Comparison of ENCODE assay signal across 19 cellular contexts in genomic region chr19:6442087-6442688, GRCh38. TPM values are rescaled to one million over a fixed set of nuclear protein-coding genes. Genes with fewer than 3 reads are reported as not detected.
DNase-seq lines count a peak whose midpoint lies in the region; ATAC-seq, FAIRE-seq and TF ChIP-seq lines count a peak whose summit lies in the region.
"Had no signal": no experiment of that assay in that cellular context is flagged by ENCODE, and none has a peak within 500 bp of the region (broad histone marks: within the 10 kb centered on the region; RNA-seq: fewer than 3 reads in every experiment).

No MANE protein-coding gene starts in this region.

- no peak for ATAC-seq in K562
- ATAC-seq in esophagus mucosa = peak; percentile 13
- no peak for ATAC-seq in Right ventricle myocardium inferior
- ATAC-seq in CD8-positive, alpha-beta T cell = no peak
- ATAC-seq: HCT116 had no signal

- WGBS in K562 (ENCODE audit: insufficient coverage, low coverage, missing lambda C conversion rate) = 82% methylated on average over 8 of the region's 13 CpGs

- CTCF ChIA-PET in K562 (lab: Yijun Ruan, JAX; ENCODE audit: low intra/inter-chr PET ratio) = no interaction called here
- CTCF ChIA-PET in CD8-positive, alpha-beta T cell (lab: Charles Lee) = no interaction called here

- POLR2A ChIA-PET in K562 (lab: Yijun Ruan, JAX) = no interaction called here
- POLR2A ChIA-PET in CD8-positive, alpha-beta T cell (lab: Charles Lee) = no interaction called here

- no peak for FAIRE-seq in K562 (lab: Jason Lieb, UNC)
- FAIRE-seq: G401.6, GM12892 had no signal

- TF ChIP-seq CTCF in K562 (IDR thresholded peaks at IDR 0.05 in 2 of 3, conservative IDR thresholded peaks at IDR 0.05 in 1 of 3; ENCODE audit: insufficient read depth in 2 of 3, low read depth in 1 of 3, low read length in 3 of 3) (no peak), osteoblast (IDR thresholded peaks at IDR 0.05; ENCODE audit: extremely low read depth, low read depth, low read length) (no peak), uterus (IDR thresholded peaks at IDR 0.05) (no peak)
- no peak for TF ChIP-seq CTCF in CD8-positive, alpha-beta T cell (IDR thresholded peaks at IDR 0.05)

- no peak overlapping the region for H3K27ac Mint-ChIP-seq in CD8-positive, alpha-beta T cell
- H3K27ac Mint-ChIP-seq: H9 had no signal

- intact Hi-C loops in K562 (cut with micrococcal nuclease) = no loop called here
- intact Hi-C loops in Right ventricle myocardium inferior (cut with DNase I) = no loop called here
- intact Hi-C loops in CD8-positive, alpha-beta T cell (cut with DNase I, micrococcal nuclease) = no loop called here
- intact Hi-C loops in uterus (cut with DNase I; ENCODE audit: low total_unique reads) = no loop called here

- no peak overlapping the region for H3K4me3 Mint-ChIP-seq in CD8-positive, alpha-beta T cell
- H3K4me3 Mint-ChIP-seq: CD4-positive, alpha-beta memory T cell; H9 had no signal

- BruUV-seq in K562 (replicated peaks; lab: Mats Ljungman, UMichigan) = no TSS peak

- H3K9ac ChIP-seq in K562 (ENCODE audit: insufficient read depth in 1 of 2, low read depth in 2 of 2, low read length in 2 of 2) = no peak overlapping the region

- H3K36me3 ChIP-seq in K562 (ENCODE audit: control insufficient read depth, insufficient read depth, low read length) (peaks cover 5% of the 10 kb centered on the region; the same call in 1 of the 3 replicates), osteoblast (ENCODE audit: insufficient read depth, low read length) (no peaks in the 10 kb centered on the region), uterus (no peaks in the 10 kb centered on the region)
- H3K36me3 ChIP-seq in CD8-positive, alpha-beta T cell (ENCODE audit: insufficient read depth, low read length) = no peaks in the 10 kb centered on the region

- H3K27ac ChIP-seq in K562 (ENCODE audit: extremely low read depth, low read depth, low read length) (no peak overlapping the region), osteoblast (ENCODE audit: low read depth, low read length) (no peak overlapping the region), uterus (no peak overlapping the region)
- no peak overlapping the region for H3K27ac ChIP-seq in CD8-positive, alpha-beta T cell (ENCODE audit: low read depth, low read length)

- in situ Hi-C loops in K562 (cut with MboI) = no loop called here

- peaks cover 17% of the 10 kb centered on the region for H3K36me3 Mint-ChIP-seq in CD8-positive, alpha-beta T cell

- peaks cover 2% of the 10 kb centered on the region for H3K9me3 Mint-ChIP-seq in CD8-positive, alpha-beta T cell
- H3K9me3 Mint-ChIP-seq: CD4-positive, alpha-beta memory T cell; H9 had no signal

- TF ChIP-seq EP300 in K562 (IDR thresholded peaks at IDR 0.05; ENCODE audit: low read length) = no peak

- no peaks in the 10 kb centered on the region; a peak in 1 of 5 replicates for H3K4me1 ChIP-seq in K562 (replicated peaks in 1 of 2; ENCODE audit: control insufficient read depth in 2 of 2, insufficient read depth in 2 of 2, low read length in 2 of 2)
- no peaks in the 10 kb centered on the region for H3K4me1 ChIP-seq in osteoblast (ENCODE audit: insufficient read depth, low read length)
- H3K4me1 ChIP-seq in CD8-positive, alpha-beta T cell (ENCODE audit: insufficient read depth, low read length) = no peaks in the 10 kb centered on the region
- H3K4me1 ChIP-seq in uterus = no peaks in the 10 kb centered on the region
- H3K4me1 ChIP-seq: Caco-2 had no signal

- H3K27me3 ChIP-seq in K562 (ENCODE audit: control insufficient read depth in 2 of 2, insufficient read depth in 2 of 2, low read length in 2 of 2) (no peaks in the 10 kb centered on the region), osteoblast (ENCODE audit: insufficient read depth, low read length) (no peaks in the 10 kb centered on the region), uterus (no peaks in the 10 kb centered on the region)
- no peaks in the 10 kb centered on the region for H3K27me3 ChIP-seq in CD8-positive, alpha-beta T cell (ENCODE audit: insufficient read depth, low read length)

- no peak for TF ChIP-seq RAD21 in K562 (CRISPR knock-in tag; conservative IDR thresholded peaks at IDR 0.05 in 1 of 2, IDR thresholded peaks at IDR 0.05 in 1 of 2)

- H3K4me3 ChIP-seq in K562 = no peak overlapping the region
- H3K4me3 ChIP-seq in osteoblast (ENCODE audit: insufficient read depth, low read length) = no peak overlapping the region
- no peak overlapping the region for H3K4me3 ChIP-seq in CD8-positive, alpha-beta T cell (ENCODE audit: low read depth, low read length)
- no peak overlapping the region for H3K4me3 ChIP-seq in uterus

- no peaks in the 10 kb centered on the region for H4K20me1 ChIP-seq in K562 (replicated peaks; ENCODE audit: control insufficient read depth, insufficient read depth, low read length)
- no peaks in the 10 kb centered on the region for H4K20me1 ChIP-seq in osteoblast (ENCODE audit: insufficient read depth, low read length)

- TF ChIP-seq POLR2A in K562 (conservative IDR thresholded peaks at IDR 0.05) = no peak
- no peak for TF ChIP-seq POLR2A in uterus (IDR thresholded peaks at IDR 0.05)

- DNase-seq in K562 (ENCODE audit: extremely low read depth in 1 of 4, low spot score in 3 of 4) = no peak
- DNase-seq in osteoblast (ENCODE audit: insufficient read length, low spot score, missing footprints) = peak; percentile 71
- no peak for DNase-seq in Right ventricle myocardium inferior (ENCODE audit: missing footprints)
- no peak for DNase-seq in CD8-positive, alpha-beta T cell
- DNase-seq in uterus = no peak
- DNase-seq: C1 segment of cervical spinal cord, Caco-2, DMS153, DND-41, GOT3, H9 had no signal

- H3K4me2 ChIP-seq in K562 (ENCODE audit: insufficient read depth, low read length) (no peak overlapping the region), osteoblast (ENCODE audit: insufficient read depth, low read length) (no peak overlapping the region)

- H3K79me2 ChIP-seq in K562 (ENCODE audit: control insufficient read depth, insufficient read depth, low read length) (no peaks in the 10 kb centered on the region), osteoblast (ENCODE audit: insufficient read depth, low read length) (no peaks in the 10 kb centered on the region)

- no peaks in the 10 kb centered on the region for H3K9me1 ChIP-seq in K562 (ENCODE audit: control insufficient read depth, insufficient read depth, low read length)

- H3K27me3 Mint-ChIP-seq in CD8-positive, alpha-beta T cell (ENCODE audit: low read depth) = no peaks in the 10 kb centered on the region
- H3K27me3 Mint-ChIP-seq: CD4-positive, alpha-beta memory T cell had no signal

- H2AFZ ChIP-seq in K562 (ENCODE audit: low read depth, low read length) = no peak overlapping the region
- H2AFZ ChIP-seq in osteoblast (ENCODE audit: low read length) = no peak overlapping the region

- no peaks in the 10 kb centered on the region for H3K4me1 Mint-ChIP-seq in CD8-positive, alpha-beta T cell (ENCODE audit: low read depth)
- H3K4me1 Mint-ChIP-seq: CD4-positive, alpha-beta memory T cell; H9 had no signal

- no peaks in the 10 kb centered on the region for H3K9me3 ChIP-seq in K562 (replicated peaks; ENCODE audit: control insufficient read depth, insufficient read depth, low read depth, low read length)
- H3K9me3 ChIP-seq in osteoblast (ENCODE audit: low read depth, low read length) = no peaks in the 10 kb centered on the region
- no peaks in the 10 kb centered on the region for H3K9me3 ChIP-seq in CD8-positive, alpha-beta T cell (ENCODE audit: low read length)
- no peaks in the 10 kb centered on the region for H3K9me3 ChIP-seq in uterus
- H3K9me3 ChIP-seq: Caco-2 had no signal

RNA-seq across cellular contexts. Expression of gene SLC25A41, which starts 8.6 kb away (rescaled TPM):
- 1.6 and 2.4 TPM in 2 replicates for total RNA-seq in K562 (2011; cell fraction: chromatin; rRNA removed; ENCODE audit: low replicate concordance)
- 1.4 and 1.8 TPM in 2 replicates for total RNA-seq in K562 (2011; cell fraction: nucleolus; rRNA removed)
- 1.9 and 2.8 TPM in 2 replicates for total RNA-seq in K562 (2011; cell fraction: nucleoplasm; rRNA removed)
- 0.94 and 1.00 TPM in 2 replicates for total RNA-seq in K562 (2014; rRNA removed)
- total RNA-seq in K562 (2014; rRNA removed; fragmentation: Illumina TruSeq; extraction: Trizol) = 1.1 and 1.6 TPM in 2 replicates
- total RNA-seq in K562 (2015; rRNA removed; fragmentation: Illumina TruSeq; extraction: Trizol) = 1.2 and 1.6 TPM in 2 replicates
- 4.2 and 4.6 TPM in 2 replicates for total RNA-seq in K562 (2021)
- 3.3 and 6.5 TPM in 2 replicates for polyA plus RNA-seq in K562 (2011; rRNA removed)
- 6.1 and 6.3 TPM in 2 replicates for polyA plus RNA-seq in K562 (2011; cell fraction: cytosol; rRNA removed)
- 3.6 and 4.5 TPM in 2 replicates for polyA plus RNA-seq in K562 (2011; cell fraction: nucleus; rRNA removed)
- polyA plus RNA-seq in K562 (2012) = 3.6 TPM in 2 replicates
- polyA plus RNA-seq in K562 (2014; fragmentation: Illumina TruSeq; extraction: Trizol) = 2.0 and 4.7 TPM in 2 replicates
- polyA plus RNA-seq in K562 (2014; fragmentation: Nextera tagmentation; extraction: Ambion mirVana) = under 1 TPM; 0.08 to 0.24 TPM
- polyA plus RNA-seq in K562 (2014; rRNA removed) = 4.0 and 6.7 TPM in 2 replicates
- 0.54 and 0.77 TPM in 2 replicates for polyA minus RNA-seq in K562 (2011; rRNA and poly(A)+ RNA removed)
- polyA minus RNA-seq in K562 (2011; cell fraction: cytosol; rRNA and poly(A)+ RNA removed) = 0.76 and 2.5 TPM in 2 replicates
- 0.27 and 0.67 TPM in 2 replicates for polyA minus RNA-seq in K562 (2011; cell fraction: nucleus; rRNA and poly(A)+ RNA removed)
- 0.36 TPM for total RNA-seq in esophagus mucosa
- not detected in 2 replicates for total RNA-seq in osteoblast
- 0.16 TPM for total RNA-seq in Right ventricle myocardium inferior
- total RNA-seq in CD8-positive, alpha-beta T cell = not detected
- total RNA-seq in uterus = under 1 TPM in 1 of 4 donors, not detected in 3; 0.52 TPM
- total RNA-seq: Caco-2; CD4-positive, alpha-beta memory T cell had no signal
- polyA plus RNA-seq: CD4-positive, alpha-beta memory T cell had no signal

RNA-seq across cellular contexts. Expression of gene SLC25A23, which starts 17.4 kb away (rescaled TPM):
- total RNA-seq in K562 (2011; cell fraction: chromatin; rRNA removed; ENCODE audit: low replicate concordance) = 29.1 and 59.8 TPM in 2 replicates
- total RNA-seq in K562 (2011; cell fraction: nucleolus; rRNA removed) = 30.5 and 33.7 TPM in 2 replicates
- 23.0 and 27.6 TPM in 2 replicates for total RNA-seq in K562 (2011; cell fraction: nucleoplasm; rRNA removed)
- total RNA-seq in K562 (2014; rRNA removed) (40.4 and 57.2 TPM in 2 replicates), K562 (2014; rRNA removed; fragmentation: Illumina TruSeq; extraction: Trizol) (26.2 and 26.6 TPM in 2 replicates), K562 (2015; rRNA removed; fragmentation: Illumina TruSeq; extraction: Trizol) (25.8 and 26.0 TPM in 2 replicates), K562 (2021) (72.0 and 75.1 TPM in 2 replicates), esophagus mucosa (31.1 TPM), osteoblast (22.8 and 23.6 TPM in 2 replicates), Right ventricle myocardium inferior (89.9 TPM), uterus (10 to 100 TPM; 13.8 to 69.1 (median 36.5) TPM)
- polyA plus RNA-seq in K562 (2011; rRNA removed) (18.7 and 20.9 TPM in 2 replicates), K562 (2014; fragmentation: Illumina TruSeq; extraction: Trizol) (64.3 and 70.5 TPM in 2 replicates), K562 (2014; fragmentation: Nextera tagmentation; extraction: Ambion mirVana) (1 to 10 TPM; 6.1 to 6.5 TPM), K562 (2014; rRNA removed) (44.3 and 47.5 TPM in 2 replicates)
- 26.3 and 40.4 TPM in 2 replicates for polyA plus RNA-seq in K562 (2011; cell fraction: cytosol; rRNA removed)
- 29.0 and 43.3 TPM in 2 replicates for polyA plus RNA-seq in K562 (2011; cell fraction: nucleus; rRNA removed)
- polyA plus RNA-seq in K562 (2012) = 50.5 and 59.9 TPM in 2 replicates
- 11.8 and 15.9 TPM in 2 replicates for polyA minus RNA-seq in K562 (2011; rRNA and poly(A)+ RNA removed)
- polyA minus RNA-seq in K562 (2011; cell fraction: cytosol; rRNA and poly(A)+ RNA removed) = 43.9 and 56.2 TPM in 2 replicates
- 8.1 and 11.1 TPM in 2 replicates for polyA minus RNA-seq in K562 (2011; cell fraction: nucleus; rRNA and poly(A)+ RNA removed)
- 10 to 100 TPM; 10.5 to 10.9 TPM for total RNA-seq in CD8-positive, alpha-beta T cell

RNA-seq across cellular contexts. Expression of gene KHSRP, which starts 17.6 kb away (rescaled TPM):
- 186 and 376 TPM in 2 replicates for total RNA-seq in K562 (2011; cell fraction: chromatin; rRNA removed; ENCODE audit: low replicate concordance)
- 235 and 244 TPM in 2 replicates for total RNA-seq in K562 (2011; cell fraction: nucleolus; rRNA removed)
- 196 TPM in 2 replicates for total RNA-seq in K562 (2011; cell fraction: nucleoplasm; rRNA removed)
- total RNA-seq in K562 (2014; rRNA removed) (183 and 227 TPM in 2 replicates), K562 (2014; rRNA removed; fragmentation: Illumina TruSeq; extraction: Trizol) (94.5 and 97.2 TPM in 2 replicates), K562 (2015; rRNA removed; fragmentation: Illumina TruSeq; extraction: Trizol) (139 and 150 TPM in 2 replicates), K562 (2021) (519 and 564 TPM in 2 replicates), esophagus mucosa (148 TPM), osteoblast (89.9 and 90.5 TPM in 2 replicates), Right ventricle myocardium inferior (87.9 TPM), uterus (100 to 1,000 TPM in 2 of 4 donors, 10 to 100 TPM in 2; 23.5 to 259 (median 66.5) TPM)
- polyA plus RNA-seq in K562 (2011; rRNA removed) (93.1 and 118 TPM in 2 replicates), K562 (2014; fragmentation: Illumina TruSeq; extraction: Trizol) (215 and 288 TPM in 2 replicates), K562 (2014; fragmentation: Nextera tagmentation; extraction: Ambion mirVana) (1 to 10 TPM; 4.2 to 5.7 TPM), K562 (2014; rRNA removed) (313 and 329 TPM in 2 replicates)
- 82.9 and 159 TPM in 2 replicates for polyA plus RNA-seq in K562 (2011; cell fraction: cytosol; rRNA removed)
- polyA plus RNA-seq in K562 (2011; cell fraction: nucleus; rRNA removed) = 172 and 201 TPM in 2 replicates
- polyA plus RNA-seq in K562 (2012) = 307 and 455 TPM in 2 replicates
- 136 and 150 TPM in 2 replicates for polyA minus RNA-seq in K562 (2011; rRNA and poly(A)+ RNA removed)
- 200 and 285 TPM in 2 replicates for polyA minus RNA-seq in K562 (2011; cell fraction: cytosol; rRNA and poly(A)+ RNA removed)
- 88.2 and 125 TPM in 2 replicates for polyA minus RNA-seq in K562 (2011; cell fraction: nucleus; rRNA and poly(A)+ RNA removed)
- 100 to 1,000 TPM; 149 to 150 TPM for total RNA-seq in CD8-positive, alpha-beta T cell

RNA-seq across cellular contexts. Expression of gene CRB3, which starts 21.9 kb away (rescaled TPM):
- 0.21 TPM in 1 of 2 replicates, not detected in the other for total RNA-seq in K562 (2011; cell fraction: chromatin; rRNA removed; ENCODE audit: low replicate concordance)
- not detected in 2 replicates for total RNA-seq in K562 (2011; cell fraction: nucleolus; rRNA removed)
- total RNA-seq in K562 (2011; cell fraction: nucleoplasm; rRNA removed) = not detected in 2 replicates
- total RNA-seq in K562 (2014; rRNA removed) (0.57 TPM in 1 of 2 replicates, not detected in the other), K562 (2014; rRNA removed; fragmentation: Illumina TruSeq; extraction: Trizol) (not detected in 2 replicates), K562 (2015; rRNA removed; fragmentation: Illumina TruSeq; extraction: Trizol) (not detected in 2 replicates), K562 (2021) (0.49 and 0.65 TPM in 2 replicates), esophagus mucosa (37.3 TPM), osteoblast (not detected in 2 replicates), Right ventricle myocardium inferior (not detected), uterus (10 to 100 TPM in 1 of 4 donors, not detected in 3; 10.2 TPM)
- polyA plus RNA-seq in K562 (2011; rRNA removed) (0.11 TPM in 1 of 2 replicates, not detected in the other), K562 (2014; fragmentation: Illumina TruSeq; extraction: Trizol) (not detected in 2 replicates), K562 (2014; fragmentation: Nextera tagmentation; extraction: Ambion mirVana) (not detected), K562 (2014; rRNA removed) (0.18 TPM in 1 of 2 replicates, not detected in the other)
- polyA plus RNA-seq in K562 (2011; cell fraction: cytosol; rRNA removed) = 0.18 TPM in 1 of 2 replicates, not detected in the other
- polyA plus RNA-seq in K562 (2011; cell fraction: nucleus; rRNA removed) = 0.17 TPM in 1 of 2 replicates, not detected in the other
- 0.13 and 0.15 TPM in 2 replicates for polyA plus RNA-seq in K562 (2012)
- polyA minus RNA-seq in K562 (2011; rRNA and poly(A)+ RNA removed) = not detected in 2 replicates
- polyA minus RNA-seq in K562 (2011; cell fraction: cytosol; rRNA and poly(A)+ RNA removed) = not detected in 2 replicates
- not detected in 2 replicates for polyA minus RNA-seq in K562 (2011; cell fraction: nucleus; rRNA and poly(A)+ RNA removed)
- 1 to 10 TPM; 7.8 to 8.9 TPM for total RNA-seq in CD8-positive, alpha-beta T cell
- total RNA-seq: A172, A673 had no signal
- polyA plus RNA-seq: BJ had no signal

RNA-seq across cellular contexts. Expression of gene DENND1C, which starts 39.4 kb away (rescaled TPM):
- 0.69 TPM in 2 replicates for total RNA-seq in K562 (2011; cell fraction: chromatin; rRNA removed; ENCODE audit: low replicate concordance)
- 0.39 and 0.67 TPM in 2 replicates for total RNA-seq in K562 (2011; cell fraction: nucleolus; rRNA removed)
- 0.37 TPM in 1 of 2 replicates, not detected in the other for total RNA-seq in K562 (2011; cell fraction: nucleoplasm; rRNA removed)
- total RNA-seq in K562 (2014; rRNA removed) = 0.09 and 0.16 TPM in 2 replicates
- 0.18 TPM in 1 of 2 replicates, not detected in the other for total RNA-seq in K562 (2014; rRNA removed; fragmentation: Illumina TruSeq; extraction: Trizol)
- total RNA-seq in K562 (2015; rRNA removed; fragmentation: Illumina TruSeq; extraction: Trizol) = 0.15 and 0.43 TPM in 2 replicates
- total RNA-seq in K562 (2021) = 0.49 and 0.78 TPM in 2 replicates
- polyA plus RNA-seq in K562 (2011; rRNA removed) = 0.29 and 1.1 TPM in 2 replicates
- 0.54 and 0.91 TPM in 2 replicates for polyA plus RNA-seq in K562 (2011; cell fraction: cytosol; rRNA removed)
- polyA plus RNA-seq in K562 (2011; cell fraction: nucleus; rRNA removed) = 2.0 and 3.1 TPM in 2 replicates
- polyA plus RNA-seq in K562 (2012) = 0.68 and 1.4 TPM in 2 replicates
- 0.33 and 0.34 TPM in 2 replicates for polyA plus RNA-seq in K562 (2014; fragmentation: Illumina TruSeq; extraction: Trizol)
- under 1 TPM in 1 of 2 experiments, not detected in 1; 0.03 TPM for polyA plus RNA-seq in K562 (2014; fragmentation: Nextera tagmentation; extraction: Ambion mirVana)
- polyA plus RNA-seq in K562 (2014; rRNA removed) = 0.19 and 1.2 TPM in 2 replicates
- 0.09 TPM in 1 of 2 replicates, not detected in the other for polyA minus RNA-seq in K562 (2011; rRNA and poly(A)+ RNA removed)
- not detected in 2 replicates for polyA minus RNA-seq in K562 (2011; cell fraction: cytosol; rRNA and poly(A)+ RNA removed)
- 0.27 and 0.78 TPM in 2 replicates for polyA minus RNA-seq in K562 (2011; cell fraction: nucleus; rRNA and poly(A)+ RNA removed)
- 1.3 TPM for total RNA-seq in esophagus mucosa
- total RNA-seq in osteoblast = not detected in 2 replicates
- total RNA-seq in Right ventricle myocardium inferior = 0.92 TPM
- 10 to 100 TPM; 94.0 to 95.9 TPM for total RNA-seq in CD8-positive, alpha-beta T cell
- total RNA-seq in uterus = 1 to 10 TPM in 2 of 4 donors, not detected in 2; 1.4 to 2.1 TPM
- total RNA-seq: A172 had no signal
